Comparison of ENCODE assay signal across 34 cellular contexts in the genomic region with DNA sequence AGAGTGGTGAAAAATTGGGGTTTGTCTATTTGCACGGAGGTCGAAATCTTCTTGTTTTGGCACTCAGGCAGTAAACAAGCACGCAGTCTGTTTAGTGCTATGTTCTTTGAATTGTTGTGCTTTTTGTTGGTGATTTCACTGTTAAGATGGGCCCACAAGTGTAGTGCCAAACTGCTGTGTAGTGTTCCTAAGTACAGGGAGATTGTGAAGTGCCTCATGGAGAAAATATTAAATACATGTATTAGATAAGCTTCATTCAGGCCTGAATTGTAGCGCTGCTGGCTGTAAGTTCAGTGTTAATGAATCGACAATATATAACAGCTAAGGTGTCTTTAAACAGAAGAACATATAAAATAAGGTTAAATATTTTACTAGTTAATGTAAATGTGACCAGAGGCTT.
"Had no signal": no experiment of that assay in that cellular context is flagged by ENCODE, and none has a peak within 500 bp of the region (broad histone marks: within the 10 kb centered on the region; RNA-seq: fewer than 3 reads in every experiment).

No MANE protein-coding gene starts in this region.

- H3K27ac ChIP-seq: KMS-11 had no signal

- H3K9ac ChIP-seq: KMS-11 had no signal

- DNase-seq: Karpas-422, Kasumi-1, MG63, MM.1S, MV-4-11, NCI-H1048, NCI-H1092, NCI-H1092 treated with DMSO at 0.1 percent for 48 hours, NCI-H1105, NCI-H1105 treated with DMSO at 0.1 percent for 48 hours, NCI-H1417, NCI-H1417 treated with DMSO at 0.1 percent for 48 hours, NCI-H1436, NCI-H1436 treated with DMSO at 0.1 percent for 48 hours, NCI-H146, NCI-H1694, NCI-H1694 treated with DMSO at 0.1 percent for 48 hours, NCI-H187, NCI-H187 treated with DMSO at 0.1 percent for 48 hours, NCI-H1930, NCI-H2029, NCI-H2029 treated with DMSO at 0.1 percent for 48 hours, NCI-H2081, NCI-H2081 treated with DMSO at 0.1 percent for 48 hours, NCI-H2107, NCI-H2171, NCI-H2171 treated with DMSO at 0.1 percent for 48 hours, NCI-H2227 treated with DMSO at 0.1 percent for 48 hours, NCI-H226, NCI-H345, NCI-H446, NCI-H446 treated with DMSO at 0.1 percent for 48 hours, NCI-H510A had no signal

- H3K27me3 ChIP-seq: MG63 had no signal

- H3K9me3 ChIP-seq: MG63 had no signal

- H3K4me3 ChIP-seq: MG63 had no signal
